27 cellular contexts compared by ENCODE assay signal in genomic region chr10:24433705-24434104, GRCh38.
"Had no signal": no experiment of that assay in that cellular context is flagged by ENCODE, and none has a peak within 500 bp of the region (broad histone marks: within the 10 kb centered on the region; RNA-seq: fewer than 3 reads in every experiment).

No MANE protein-coding gene starts in this region.

- H3K9me3 Mint-ChIP-seq: nephron; neural progenitor cell; stimulated activated effector memory CD8-positive, alpha-beta T cell treated with anti-CD3 and anti-CD28 coated beads, Interleukin-12 subunit alpha, Interleukin-12 subunit beta, amount 100 ng/mL, for 72 hours had no signal

- H3K4me2 ChIP-seq: neural progenitor cell had no signal

- DNase-seq: natural killer cell; occipital lobe; ovary; posterior cingulate gyrus; psoas muscle; right cardiac atrium; right lobe of liver; sigmoid colon; small intestine; stimulated activated CD4-positive, alpha-beta T cell treated with anti-CD3 and anti-CD28 coated beads, Interleukin-15, amount 100 ng/mL, for 24 hours; stimulated activated CD4-positive, alpha-beta T cell treated with anti-CD3 and anti-CD28 coated beads, Interleukin-2, amount 100 ng/mL, for 24 hours; stimulated activated CD4-positive, alpha-beta T cell treated with anti-CD3 and anti-CD28 coated beads, Interleukin-2, amount 100 ng/mL, for 48 hours; stimulated activated CD4-positive, alpha-beta T cell treated with anti-CD3 and anti-CD28 coated beads, Interleukin-4, amount 100 ng/mL, for 24 hours; stimulated activated naive B cell treated with anti-CD40 and anti-IgM and Interleukin-4, amounts not matched to agents 10 μg/mL and 1 μg/mL and 100 μg/mL, for 72 hours; stimulated activated naive CD4-positive, alpha-beta T cell treated with Interleukin-2 at 50 U/mL for 16 hours; stomach; thyroid gland; trophoblast cell; upper lobe of left lung had no signal

- H3K36me3 Mint-ChIP-seq: natural killer cell; stimulated activated effector memory CD8-positive, alpha-beta T cell treated with anti-CD3 and anti-CD28 coated beads, Interleukin-12 subunit alpha, Interleukin-12 subunit beta, amount 100 ng/mL, for 72 hours; stimulated activated naive B cell treated with anti-CD40 and anti-IgM and Interleukin-4, amounts not matched to agents 10 μg/mL and 1 μg/mL and 100 μg/mL, for 72 hours had no signal

- H3K27ac ChIP-seq: neural progenitor cell, ovary, parathyroid adenoma, psoas muscle, right lobe of liver, sigmoid colon, stomach, thoracic aorta, tibial nerve had no signal

- ATAC-seq: natural killer cell; psoas muscle; right cardiac atrium; right lobe of liver; stimulated activated effector memory CD8-positive, alpha-beta T cell treated with anti-CD3 and anti-CD28 coated beads, Interleukin-12 subunit alpha, Interleukin-12 subunit beta, amount 100 ng/mL, for 72 hours; stimulated activated naive B cell treated with anti-CD40 and anti-IgM and Interleukin-4, amounts not matched to agents 10 μg/mL and 1 μg/mL and 100 μg/mL, for 72 hours had no signal

- H3K4me1 ChIP-seq: right lobe of liver, sigmoid colon, tibial nerve, upper lobe of left lung had no signal

- H3K4me3 Mint-ChIP-seq: natural killer cell; nephron; neural progenitor cell; stimulated activated effector memory CD8-positive, alpha-beta T cell treated with anti-CD3 and anti-CD28 coated beads, Interleukin-12 subunit alpha, Interleukin-12 subunit beta, amount 100 ng/mL, for 72 hours; stimulated activated naive B cell treated with anti-CD40 and anti-IgM and Interleukin-4, amounts not matched to agents 10 μg/mL and 1 μg/mL and 100 μg/mL, for 72 hours; stimulated activated naive CD8-positive, alpha-beta T cell treated with anti-CD3 and anti-CD28 coated beads, Interleukin-15, Interleukin-2, amounts not matched to agents 100 ng/mL and 50 ng/mL, for 24 hours had no signal

- H3K9me3 ChIP-seq: ovary, psoas muscle, right lobe of liver, sigmoid colon, stomach, thoracic aorta, thyroid gland, tibial nerve, upper lobe of left lung had no signal

- H3K9ac ChIP-seq: neural progenitor cell, parathyroid adenoma had no signal

- H3K4me3 ChIP-seq: neural progenitor cell, ovary, psoas muscle, right lobe of liver, sigmoid colon, stomach, thoracic aorta, thyroid gland, tibial nerve, upper lobe of left lung had no signal

- H3K27ac Mint-ChIP-seq: natural killer cell; nephron; neural progenitor cell; progenitor cell of endocrine pancreas; stimulated activated naive B cell treated with anti-CD40 and anti-IgM and Interleukin-4, amounts not matched to agents 10 μg/mL and 1 μg/mL and 100 μg/mL, for 72 hours; stimulated activated naive CD8-positive, alpha-beta T cell treated with anti-CD3 and anti-CD28 coated beads, Interleukin-15, Interleukin-2, amounts not matched to agents 100 ng/mL and 50 ng/mL, for 24 hours had no signal

- H3K27me3 ChIP-seq: neural progenitor cell, ovary, right lobe of liver, sigmoid colon, stomach, thyroid gland, tibial nerve, upper lobe of left lung had no signal

- H3K4me1 Mint-ChIP-seq: natural killer cell; stimulated activated effector memory CD8-positive, alpha-beta T cell treated with anti-CD3 and anti-CD28 coated beads, Interleukin-12 subunit alpha, Interleukin-12 subunit beta, amount 100 ng/mL, for 72 hours; stimulated activated naive B cell treated with anti-CD40 and anti-IgM and Interleukin-4, amounts not matched to agents 10 μg/mL and 1 μg/mL and 100 μg/mL, for 72 hours had no signal

- H3K27me3 Mint-ChIP-seq: progenitor cell of endocrine pancreas; stimulated activated naive B cell treated with anti-CD40 and anti-IgM and Interleukin-4, amounts not matched to agents 10 μg/mL and 1 μg/mL and 100 μg/mL, for 72 hours had no signal

- H2AFZ ChIP-seq: neural progenitor cell, parathyroid adenoma had no signal

- H3K36me3 ChIP-seq: neural progenitor cell, ovary, right lobe of liver, thoracic aorta had no signal
